In genomic region chr3:29283297-29283681, GRCh38 we compare ENCODE assay signal across 9 cellular contexts. TPM values are rescaled to one million over a fixed set of nuclear protein-coding genes. Genes with fewer than 3 reads are reported as not detected.
DNase-seq lines count a peak whose midpoint lies in the region; ATAC-seq and TF ChIP-seq lines count a peak whose summit lies in the region.
"Had no signal": no experiment of that assay in that cellular context is flagged by ENCODE, and none has a peak within 500 bp of the region (broad histone marks: within the 10 kb centered on the region; RNA-seq: fewer than 3 reads in every experiment).

No MANE protein-coding gene starts in this region.

- no peaks in the 10 kb centered on the region for H3K27me3 Mint-ChIP-seq in GM23338 (ENCODE audit: insufficient read depth, low read depth, poor library complexity)

- H3K4me3 ChIP-seq in GM23338 (peak overlapping the region; percentile 51), SU-DHL-6 (ENCODE audit: insufficient read depth, low read length, poor library complexity, severe bottlenecking) (peak overlapping the region; percentile 55), fibroblast of pulmonary artery (replicated peaks; ENCODE audit: low read depth, low read length) (peak overlapping the region; percentile 84), skeletal muscle tissue (ENCODE audit: low read length in 3 of 3) (peak overlapping the region; percentile 79 to 97 (median 88))

- no peak for DNase-seq in GM23338 (ENCODE audit: low spot score)
- DNase-seq in fibroblast of pulmonary artery (ENCODE audit: low read depth), result peak; percentile 42
- DNase-seq in SHP77 (lab: John Stamatoyannopoulos, UW), result no peak
- no peak for DNase-seq in stimulated activated CD4-positive, alpha-beta T cell treated with anti-CD3 and anti-CD28 coated beads, Interleukin-1b, Interleukin-23, amount 100 ng/mL, for 48 hours
- DNase-seq in SIG-M5 (lab: John Stamatoyannopoulos, UW), result no peak
- DNase-seq: Karpas-422 had no signal

- H3K9me3 ChIP-seq in SU-DHL-6 (ENCODE audit: insufficient read depth, low read length) (no peaks in the 10 kb centered on the region), skeletal muscle tissue (ENCODE audit: control insufficient read depth in 3 of 3, low read length in 3 of 3) (no peaks in the 10 kb centered on the region)

- no peaks in the 10 kb centered on the region for H3K9me3 Mint-ChIP-seq in GM23338

- H3K36me3 Mint-ChIP-seq in GM23338 (ENCODE audit: low read depth), result no peaks in the 10 kb centered on the region

- TF ChIP-seq CTCF in GM23338 (conservative IDR thresholded peaks at IDR 0.05; ENCODE audit: low read depth in 2 of 2) (no peak), SU-DHL-6 (IDR thresholded peaks at IDR 0.05; ENCODE audit: insufficient read depth, low read length, poor library complexity, severe bottlenecking) (no peak), fibroblast of pulmonary artery (IDR thresholded peaks at IDR 0.05; ENCODE audit: low read length, missing control alignments) (no peak)

- peak overlapping the region; percentile 46 for H3K27ac Mint-ChIP-seq in GM23338

- H3K36me3 ChIP-seq in GM23338 (ENCODE audit: insufficient read depth), result no peaks in the 10 kb centered on the region
- H3K36me3 ChIP-seq in SU-DHL-6 (ENCODE audit: low read length), result no peaks in the 10 kb centered on the region
- no peaks in the 10 kb centered on the region for H3K36me3 ChIP-seq in skeletal muscle tissue (ENCODE audit: control insufficient read depth in 3 of 3, insufficient read depth in 3 of 3, low read length in 3 of 3)

- H3K4me2 ChIP-seq in GM23338 (peak overlapping the region; percentile 72), SU-DHL-6 (ENCODE audit: low read depth, low read length, poor library complexity, severe bottlenecking) (peak overlapping the region; percentile 73)

- H3K9ac ChIP-seq in SU-DHL-6 (ENCODE audit: low read length) (peak overlapping the region; percentile 48; the same call in 1 of the 2 replicates), skeletal muscle tissue (ENCODE audit: low read depth in 1 of 3, low read length in 3 of 3) (peak overlapping the region; percentile 80 to 90 (median 90))

- H3K27me3 ChIP-seq in GM23338 (ENCODE audit: insufficient read depth) (no peaks in the 10 kb centered on the region), SU-DHL-6 (ENCODE audit: low read length) (no peaks in the 10 kb centered on the region), skeletal muscle tissue (ENCODE audit: control insufficient read depth in 3 of 3, insufficient read depth in 3 of 3, low read length in 3 of 3) (no peaks in the 10 kb centered on the region)

- no peaks in the 10 kb centered on the region for H3K9me2 ChIP-seq in GM23338 (ENCODE audit: insufficient read depth)
- H3K9me2 ChIP-seq in SU-DHL-6 (replicated peaks; ENCODE audit: insufficient read depth, low read length), result no peaks in the 10 kb centered on the region

- H3F3A ChIP-seq in GM23338 (replicated peaks; ENCODE audit: low read depth) (no peaks in the 10 kb centered on the region; the same call in 1 of the 2 replicates), SU-DHL-6 (ENCODE audit: insufficient read depth) (no peaks in the 10 kb centered on the region)

- H3K4me1 ChIP-seq in GM23338 (ENCODE audit: insufficient read depth) (peaks cover 79% of the 10 kb centered on the region), skeletal muscle tissue (ENCODE audit: control insufficient read depth in 3 of 3, insufficient read depth in 3 of 3, low read length in 3 of 3) (peaks cover 7 to 18% (median 15%) of the 10 kb centered on the region in 3 donors)

- H3K79me2 ChIP-seq in GM23338 (replicated peaks; ENCODE audit: insufficient read depth) (peaks cover 7% of the 10 kb centered on the region; the same call in 1 of the 2 replicates), SU-DHL-6 (ENCODE audit: insufficient read depth, low read length) (no peaks in the 10 kb centered on the region)

- H2AFZ ChIP-seq in GM23338 (no peak overlapping the region), SU-DHL-6 (ENCODE audit: low read depth, low read length, severe bottlenecking) (peak overlapping the region; percentile 24)

- H3K27ac ChIP-seq in GM23338 (ENCODE audit: low read depth) (peak overlapping the region; percentile 94), SU-DHL-6 (ENCODE audit: low read depth, low read length) (no peak overlapping the region), skeletal muscle tissue (ENCODE audit: low read depth, low read length) (peak overlapping the region; percentile 92)
- H3K27ac ChIP-seq: VCaP had no signal

- H3K4me1 Mint-ChIP-seq in GM23338, result peaks cover 76% of the 10 kb centered on the region

- no peak for ATAC-seq in GM23338

- H4K20me1 ChIP-seq in GM23338 (replicated peaks; ENCODE audit: insufficient read depth), result no peaks in the 10 kb centered on the region
- H4K20me1 ChIP-seq in SU-DHL-6 (ENCODE audit: low read depth, low read length), result no peaks in the 10 kb centered on the region

- H3K4me3 Mint-ChIP-seq in GM23338, result peak overlapping the region; percentile 75

TF ChIP-seq in GM23338, 12 proteins besides CTCF, POLR2A, EP300 and RAD21 (continues in another document):
- TF ChIP-seq REST (IDR thresholded peaks at IDR 0.05; ENCODE audit: unreplicated experiment) (no peak), ZNF331 (CRISPR knock-in tag; IDR thresholded peaks at IDR 0.05; ENCODE audit: low read depth) (no peak), ZNF114 (CRISPR knock-in tag; IDR thresholded peaks at IDR 0.05) (no peak), JUNB (IDR thresholded peaks at IDR 0.05; ENCODE audit: unreplicated experiment) (no peak), EZH2phosphoT487 (IDR thresholded peaks at IDR 0.05; ENCODE audit: unreplicated experiment) (no peak), STAT1 (IDR thresholded peaks at IDR 0.05; ENCODE audit: unreplicated experiment) (no peak), CREB1 (CRISPR knock-in tag; IDR thresholded peaks at IDR 0.05; ENCODE audit: low read depth) (no peak), EZH2 (IDR thresholded peaks at IDR 0.05; ENCODE audit: low read depth, unreplicated experiment) (no peak), POLR2AphosphoS5 (IDR thresholded peaks at IDR 0.05; ENCODE audit: low read depth) (no peak), NANOG (IDR thresholded peaks at IDR 0.05; ENCODE audit: borderline replicate concordance) (no peak), ETS1 (IDR thresholded peaks at IDR 0.05) (no peak)

RNA-seq across cellular contexts. Expression of gene RBMS3, which starts 2.4 kb away (rescaled TPM):
- total RNA-seq in GM23338 (2014; rRNA removed; shearing (Covaris generic)), result 3.2 and 5.5 TPM in 2 replicates
- polyA plus RNA-seq in GM23338 (2016; fragmentation: Nextera tagmentation; extraction: Ambion mirVana), result 4.4 and 7.4 TPM in 2 replicates
- total RNA-seq in skeletal muscle tissue, result 79.9 TPM

Comparison
In these comparisons a context has a peak if more than half of its experiments do, and no peak if none do; other contexts are left out.
1. RNA of gene RBMS3, which starts 2.4 kb away (total RNA-seq): 79.9 TPM in skeletal muscle tissue (single experiment); 3.2 to 5.5 TPM in GM23338; every median in the first group is over 10 times any median in the second.
2. Peak in every context shown above with its lines, with median percentiles within 50 percentile points of each other: H3K4me3 ChIP-seq.